ENCODE assay signal across 11 cellular contexts in genomic region chr4:138609943-138610350, GRCh38.
A peak's percentile ranks its signal among the peaks of the same experiment; 100 is the strongest.
DNase-seq lines count a peak whose midpoint lies in the region; ATAC-seq, FAIRE-seq and TF ChIP-seq lines count a peak whose summit lies in the region.
"Had no signal": no experiment of that assay in that cellular context is flagged by ENCODE, and none has a peak within 500 bp of the region (broad histone marks: within the 10 kb centered on the region; RNA-seq: fewer than 3 reads in every experiment).

No MANE protein-coding gene starts in this region.

- no peaks in the 10 kb centered on the region for H3K4me1 Mint-ChIP-seq in activated CD4-positive, alpha-beta T cell treated with anti-CD3 and anti-CD28 coated beads for 36 hours
- H3K4me1 Mint-ChIP-seq: B cell had no signal

- no peak overlapping the region for H3K27ac ChIP-seq in liver (ENCODE audit: low read depth in 1 of 2, low read length in 2 of 2)
- no peak overlapping the region for H3K27ac ChIP-seq in HepG2 (ENCODE audit: extremely low read length, insufficient read depth, low read length)
- no peak overlapping the region for H3K27ac ChIP-seq in fibroblast of lung (ENCODE audit: insufficient read depth, low read length)
- H3K27ac ChIP-seq: lower lobe of right lung had no signal

- H3K4me3 ChIP-seq in liver (ENCODE audit: low read depth in 1 of 3, low read length in 3 of 3) (no peak overlapping the region), HepG2 (replicated peaks in 1 of 3; ENCODE audit: insufficient read depth in 1 of 3, low read depth in 2 of 3, low read length in 3 of 3) (no peak overlapping the region), fibroblast of lung (replicated peaks in 1 of 4; ENCODE audit: control extremely low read depth in 1 of 4, insufficient read depth in 1 of 4, low read depth in 3 of 4, low read length in 4 of 4) (no peak overlapping the region)
- H3K4me3 ChIP-seq: lower lobe of right lung had no signal

- H3K36me3 ChIP-seq in liver (ENCODE audit: control insufficient read depth in 4 of 4, insufficient read depth in 3 of 4, low read depth in 1 of 4, low read length in 3 of 4) (no peaks in the 10 kb centered on the region), HepG2 (replicated peaks in 1 of 2; ENCODE audit: control insufficient read depth in 1 of 2, insufficient read depth in 2 of 2, low read length in 2 of 2) (no peaks in the 10 kb centered on the region), fibroblast of lung (ENCODE audit: control insufficient read depth, insufficient read depth, low read length) (no peaks in the 10 kb centered on the region)
- H3K36me3 ChIP-seq: lower lobe of right lung had no signal

- H4K20me1 ChIP-seq in HepG2 (ENCODE audit: insufficient read depth, low read length) (no peaks in the 10 kb centered on the region), fibroblast of lung (ENCODE audit: control insufficient read depth, extremely low read depth, insufficient read depth, low read length) (no peaks in the 10 kb centered on the region)

- no peaks in the 10 kb centered on the region for H3K9me3 Mint-ChIP-seq in activated CD4-positive, alpha-beta T cell treated with anti-CD3 and anti-CD28 coated beads for 36 hours (ENCODE audit: low read depth)

- POLR2A ChIA-PET in HepG2 (lab: Yijun Ruan, JAX): no interaction called here
- POLR2A ChIA-PET in activated CD4-positive, alpha-beta T cell treated with anti-CD3 and anti-CD28 coated beads for 36 hours (lab: Charles Lee): no interaction called here

- H3K4me3 Mint-ChIP-seq in activated CD4-positive, alpha-beta T cell treated with anti-CD3 and anti-CD28 coated beads for 36 hours: no peak overlapping the region
- H3K4me3 Mint-ChIP-seq: B cell had no signal

- intact Hi-C loops in HepG2 (cut with micrococcal nuclease; ENCODE audit: unreplicated experiment): no loop called here
- intact Hi-C loops in activated CD4-positive, alpha-beta T cell treated with anti-CD3 and anti-CD28 coated beads for 36 hours (cut with DNase I, micrococcal nuclease): no loop called here

- H3K27me3 ChIP-seq in liver (ENCODE audit: control insufficient read depth in 4 of 4, insufficient read depth in 4 of 4, low read length in 3 of 4): no peaks in the 10 kb centered on the region
- no peaks in the 10 kb centered on the region; a peak in 1 of 5 replicates for H3K27me3 ChIP-seq in HepG2 (ENCODE audit: control insufficient read depth in 1 of 2, insufficient read depth in 2 of 2, low read length in 2 of 2)
- H3K27me3 ChIP-seq in fibroblast of lung (ENCODE audit: control insufficient read depth, insufficient read depth, low read length): no peaks in the 10 kb centered on the region

- no peak for TF ChIP-seq POLR2A in HepG2 (IDR thresholded peaks at IDR 0.05; ENCODE audit: insufficient read depth in 1 of 2, low read depth in 2 of 2, low read length in 2 of 2)

- TF ChIP-seq EP300 in HepG2 (IDR thresholded peaks at IDR 0.05; ENCODE audit: low read depth in 2 of 2, low read length in 2 of 2): no peak
- no peak for TF ChIP-seq EP300 in HepG2 (CRISPR knock-in tag; IDR thresholded peaks at IDR 0.05; ENCODE audit: borderline replicate concordance)

- no peak for ATAC-seq in HepG2
- no peak for ATAC-seq in activated CD4-positive, alpha-beta T cell treated with anti-CD3 and anti-CD28 coated beads for 36 hours
- ATAC-seq: lower lobe of right lung had no signal

- no TSS peak for BruUV-seq in HepG2 (replicated peaks; lab: Mats Ljungman, UMichigan)

- TF ChIP-seq RAD21 in liver (IDR thresholded peaks at IDR 0.05) (no peak), HepG2 (CRISPR knock-in tag; IDR thresholded peaks at IDR 0.05) (no peak)

- 72% methylated on average over 2 of the region's 2 CpGs for WGBS in liver
- WGBS in HepG2 (ENCODE audit: low lambda C conversion rate): 0% methylated on average over 2 of the region's 2 CpGs

- FAIRE-seq in HepG2 (lab: Jason Lieb, UNC): no peak

- H3K4me2 ChIP-seq in HepG2 (ENCODE audit: low read depth, low read length): no peak overlapping the region
- H3K4me2 ChIP-seq in fibroblast of lung (ENCODE audit: extremely low read depth, insufficient read depth, low read length): peak overlapping the region; percentile 1

- no peaks in the 10 kb centered on the region for H3K9me3 ChIP-seq in liver (ENCODE audit: control insufficient read depth in 4 of 4, low read length in 3 of 4)
- no peaks in the 10 kb centered on the region for H3K9me3 ChIP-seq in HepG2 (ENCODE audit: low read length)
- H3K9me3 ChIP-seq in fibroblast of lung (ENCODE audit: control insufficient read depth, insufficient read depth, low read depth, low read length): no peaks in the 10 kb centered on the region
- H3K9me3 ChIP-seq: lower lobe of right lung had no signal

- H3K27me3 Mint-ChIP-seq in activated CD4-positive, alpha-beta T cell treated with anti-CD3 and anti-CD28 coated beads for 36 hours: no peaks in the 10 kb centered on the region
- H3K27me3 Mint-ChIP-seq: B cell had no signal

- H3K79me2 ChIP-seq in HepG2 (ENCODE audit: insufficient read depth, low read length) (no peaks in the 10 kb centered on the region), fibroblast of lung (ENCODE audit: control insufficient read depth, insufficient read depth, low read length) (no peaks in the 10 kb centered on the region)

- TF ChIP-seq CTCF in liver (IDR thresholded peaks at IDR 0.05; ENCODE audit: low read depth, low read length, missing input control): no peak
- TF ChIP-seq CTCF in HepG2 (CRISPR knock-in tag; IDR thresholded peaks at IDR 0.05): no peak
- TF ChIP-seq CTCF in fibroblast of lung (conservative IDR thresholded peaks at IDR 0.05 in 1 of 2, IDR thresholded peaks at IDR 0.05 in 1 of 2; ENCODE audit: low read depth in 1 of 2, low read length in 2 of 2): no peak

- H2AFZ ChIP-seq in HepG2 (ENCODE audit: low read length): no peak overlapping the region
- no peak overlapping the region for H2AFZ ChIP-seq in fibroblast of lung (ENCODE audit: low read length)

- in situ Hi-C loops in HepG2 (cut with HindIII; ENCODE audit: extremely low pct_ligation_motif_present, low pct_unique_long_range_greater_than_20kb): no loop called here

- CTCF ChIA-PET in HepG2 (lab: Yijun Ruan, JAX; ENCODE audit: low intra/inter-chr PET ratio, low total read pairs): no interaction called here
- CTCF ChIA-PET in activated CD4-positive, alpha-beta T cell treated with anti-CD3 and anti-CD28 coated beads for 36 hours (lab: Charles Lee): no interaction called here

- DNase-seq in HepG2 (ENCODE audit: low spot score) (no peak), M059J (ENCODE audit: low read depth) (peak; percentile 77), fibroblast of lung (ENCODE audit: low read depth in 2 of 2) (peak; percentile 62 to 95), Kasumi-1 (lab: John Stamatoyannopoulos, UW) (no peak), T-helper 2 cell (no peak)
- no peak for DNase-seq in activated CD4-positive, alpha-beta T cell treated with anti-CD3 and anti-CD28 coated beads for 36 hours
- DNase-seq in stimulated activated CD4-positive, alpha-beta T cell treated with anti-CD3 and anti-CD28 coated beads, Interleukin-1b, Interleukin-23, amount 100 ng/mL, for 48 hours: no peak
- DNase-seq: GOT3, lower lobe of right lung had no signal

- H3K4me1 ChIP-seq in liver (ENCODE audit: control insufficient read depth in 4 of 4, insufficient read depth in 4 of 4, low read length in 3 of 4): no peaks in the 10 kb centered on the region
- H3K4me1 ChIP-seq in HepG2 (ENCODE audit: insufficient read depth, low read length): no peaks in the 10 kb centered on the region
- H3K4me1 ChIP-seq in fibroblast of lung (ENCODE audit: control insufficient read depth, extremely low read depth, insufficient read depth, low read length): no peaks in the 10 kb centered on the region
- H3K4me1 ChIP-seq: lower lobe of right lung had no signal

- no peaks in the 10 kb centered on the region for H3K36me3 Mint-ChIP-seq in activated CD4-positive, alpha-beta T cell treated with anti-CD3 and anti-CD28 coated beads for 36 hours (ENCODE audit: low read depth)

- H3K9ac ChIP-seq in liver (ENCODE audit: low read depth in 1 of 2, low read length in 2 of 2) (no peak overlapping the region), HepG2 (ENCODE audit: insufficient read depth, low read depth, low read length) (no peak overlapping the region), fibroblast of lung (ENCODE audit: insufficient read depth, low read length) (no peak overlapping the region)

- H3K27ac Mint-ChIP-seq in activated CD4-positive, alpha-beta T cell treated with anti-CD3 and anti-CD28 coated beads for 36 hours: no peak overlapping the region
- H3K27ac Mint-ChIP-seq: B cell had no signal

TF ChIP-seq in liver, 16 proteins besides CTCF, POLR2A, EP300 and RAD21:
- TF ChIP-seq EGR1 (IDR thresholded peaks at IDR 0.05; ENCODE audit: low read depth in 2 of 2) (no peak), JUND (IDR thresholded peaks at IDR 0.05) (peak; percentile 67 to 79)

TF ChIP-seq in HepG2, 621 proteins besides CTCF, POLR2A, EP300 and RAD21:
- TF ChIP-seq RXRA (CRISPR knock-in tag; IDR thresholded peaks at IDR 0.05) (no peak), KDM1A (CRISPR knock-in tag; IDR thresholded peaks at IDR 0.05) (no peak), ZFP62 (CRISPR knock-in tag; IDR thresholded peaks at IDR 0.05) (no peak), HNF4A (CRISPR knock-in tag; IDR thresholded peaks at IDR 0.05) (no peak), ZNF747 (CRISPR knock-in tag; IDR thresholded peaks at IDR 0.05; ENCODE audit: borderline replicate concordance) (no peak), ELF3 (CRISPR knock-in tag; IDR thresholded peaks at IDR 0.05) (no peak), PAWR (CRISPR knock-in tag; IDR thresholded peaks at IDR 0.05; ENCODE audit: borderline replicate concordance) (no peak), NR2F6 (IDR thresholded peaks at IDR 0.05) (no peak), NR2F6 (CRISPR knock-in tag; IDR thresholded peaks at IDR 0.05) (no peak), FOXJ3 (CRISPR knock-in tag; IDR thresholded peaks at IDR 0.05; ENCODE audit: borderline replicate concordance) (no peak), ATF1 (CRISPR knock-in tag; IDR thresholded peaks at IDR 0.05) (no peak), ARID2 (CRISPR knock-in tag; IDR thresholded peaks at IDR 0.05; ENCODE audit: borderline replicate concordance) (no peak), NCOA2 (CRISPR knock-in tag; IDR thresholded peaks at IDR 0.05) (no peak)

Comparison
In these comparisons a context has a peak if more than half of its experiments do, and no peak if none do; other contexts are left out.
1. DNase-seq: peak in M059J (single experiment) and fibroblast of lung (2 of 2); none in HepG2 (single experiment), Kasumi-1 (0 of 2), activated CD4-positive, alpha-beta T cell treated with anti-CD3 and anti-CD28 coated beads for 36 hours (single experiment), stimulated activated CD4-positive, alpha-beta T cell treated with anti-CD3 and anti-CD28 coated beads, Interleukin-1b, Interleukin-23, amount 100 ng/mL, for 48 hours (single experiment) and T-helper 2 cell (0 of 5).